ENCODE assay signal across 22 cellular contexts in the genomic region with DNA sequence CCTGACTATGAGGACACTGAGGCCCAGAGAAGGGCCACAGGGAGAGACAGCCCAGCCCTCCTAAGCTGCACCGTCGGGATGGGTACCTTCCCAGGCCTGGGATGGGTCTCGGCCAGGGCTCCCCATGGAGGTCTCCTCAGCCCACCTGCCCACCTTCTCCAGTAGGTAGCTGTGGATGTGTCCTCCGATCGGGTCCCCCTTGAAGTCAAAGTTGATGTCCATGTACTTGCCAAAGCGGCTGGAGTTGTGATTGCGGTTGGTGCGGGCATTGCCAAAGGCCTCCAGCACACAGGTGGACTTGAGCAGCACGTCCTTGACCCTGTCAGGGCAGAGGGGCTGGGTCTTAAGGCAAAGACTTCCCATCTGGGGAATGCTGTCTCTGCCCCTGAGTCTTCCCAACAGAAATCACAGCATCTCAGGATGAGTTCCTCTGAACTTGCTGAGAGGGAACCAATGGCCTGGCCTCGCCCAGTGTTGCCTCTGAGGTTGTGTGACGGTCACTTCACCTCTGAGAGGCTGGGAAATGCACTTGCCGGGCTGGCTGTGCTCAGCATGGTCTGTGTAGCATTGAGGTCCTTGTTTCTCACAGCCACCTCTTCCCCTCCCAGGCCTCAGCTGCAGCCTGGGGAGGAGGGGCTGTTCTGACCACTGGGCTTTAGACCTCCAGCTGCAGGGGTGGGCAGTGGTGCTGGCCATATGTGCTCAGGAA. TPM values are rescaled to one million over a fixed set of nuclear protein-coding genes. Genes with fewer than 3 reads are reported as not detected.
DNase-seq lines count a peak whose midpoint lies in the region; ATAC-seq, FAIRE-seq and TF ChIP-seq lines count a peak whose summit lies in the region.
"Had no signal": no experiment of that assay in that cellular context is flagged by ENCODE, and none has a peak within 500 bp of the region (broad histone marks: within the 10 kb centered on the region; RNA-seq: fewer than 3 reads in every experiment).

No MANE protein-coding gene starts in this region.

- H3K4me2 ChIP-seq in BLaER1, result peak overlapping the region; percentile 98
- H3K4me2 ChIP-seq: PC-9 had no signal

- H3K4me3 ChIP-seq in BLaER1 (no peak overlapping the region), kidney (ENCODE audit: low read length in 2 of 2) (no peak overlapping the region), esophagus muscularis mucosa (no peak overlapping the region)
- H3K4me3 ChIP-seq in CD4-positive, alpha-beta memory T cell (ENCODE audit: low read length in 2 of 2), result no peak overlapping the region
- H3K4me3 ChIP-seq: PC-9, tibial artery had no signal

- peak overlapping the region in 6 of 7 donors; percentile 41 to 98 (median 76) for H3K27ac Mint-ChIP-seq in CD4-positive, alpha-beta memory T cell
- peak overlapping the region; percentile 76 for H3K27ac Mint-ChIP-seq in activated CD4-positive, alpha-beta memory T cell treated with anti-CD3 and anti-CD28 coated beads for 36 hours
- H3K27ac Mint-ChIP-seq: H9 had no signal

- no peak for TF ChIP-seq POLR2A in esophagus muscularis mucosa (IDR thresholded peaks at IDR 0.05; ENCODE audit: low read depth)

- TF ChIP-seq CTCF in kidney (IDR thresholded peaks at IDR 0.05; ENCODE audit: borderline replicate concordance, extremely low read depth, insufficient read depth) (no peak), esophagus muscularis mucosa (IDR thresholded peaks at IDR 0.05) (no peak)

- TF ChIP-seq EP300 in esophagus muscularis mucosa (IDR thresholded peaks at IDR 0.05), result no peak

- peak overlapping the region; percentile 40 for H3K27ac ChIP-seq in BLaER1
- peak overlapping the region; percentile 85 for H3K27ac ChIP-seq in CD4-positive, alpha-beta memory T cell (ENCODE audit: low read depth, low read length)
- no peak overlapping the region for H3K27ac ChIP-seq in kidney (ENCODE audit: low read depth in 2 of 2, low read length in 2 of 2)
- H3K27ac ChIP-seq in esophagus muscularis mucosa (replicated peaks in 1 of 4), result no peak overlapping the region
- H3K27ac ChIP-seq: PC-9, tibial artery had no signal

- ATAC-seq in HG03439 (IDR thresholded peaks at IDR 0.05; ENCODE audit: unreplicated experiment), result no peak
- ATAC-seq: left ventricle myocardium superior had no signal

- no peaks in the 10 kb centered on the region for H4K20me1 ChIP-seq in BLaER1

- H3K9me3 ChIP-seq in BLaER1, result no peaks in the 10 kb centered on the region
- H3K9me3 ChIP-seq in CD4-positive, alpha-beta memory T cell (ENCODE audit: control insufficient read depth in 1 of 2, low read length in 2 of 2), result no peaks in the 10 kb centered on the region
- no peaks in the 10 kb centered on the region for H3K9me3 ChIP-seq in kidney (ENCODE audit: control insufficient read depth in 1 of 2, low read length in 2 of 2)
- no peaks in the 10 kb centered on the region for H3K9me3 ChIP-seq in esophagus muscularis mucosa
- H3K9me3 ChIP-seq: BE2C, tibial artery had no signal

- H3K4me3 Mint-ChIP-seq in CD4-positive, alpha-beta memory T cell, result no peak overlapping the region
- peak overlapping the region; percentile 97 for H3K4me3 Mint-ChIP-seq in activated CD4-positive, alpha-beta memory T cell treated with anti-CD3 and anti-CD28 coated beads for 36 hours
- H3K4me3 Mint-ChIP-seq: H9 had no signal

- no peak for DNase-seq in CD4-positive, alpha-beta memory T cell
- no peak for DNase-seq in activated CD4-positive, alpha-beta memory T cell treated with anti-CD3 and anti-CD28 coated beads for 36 hours
- DNase-seq in kidney, result peak; percentile 61
- DNase-seq in AG08395 (ENCODE audit: low spot score), result no peak
- DNase-seq in esophagus muscularis mucosa (ENCODE audit: extremely low spot score), result no peak
- DNase-seq in cortex of kidney (lab: John Stamatoyannopoulos, UW), result no peak
- DNase-seq: activated gamma-delta T cell treated with Interleukin-2 at 50 U/mL for 16 hours; BE2C; foreskin melanocyte; H9; Karpas-422; left ventricle myocardium superior; NCI-H1105; NCI-H2171 treated with DMSO at 0.1 percent for 48 hours; NCI-H82; PC-9; stimulated activated CD4-positive, alpha-beta T cell treated with anti-CD3 and anti-CD28 coated beads, Interleukin-4, amount 100 ng/mL, for 24 hours; tibial artery had no signal

- H3K27me3 Mint-ChIP-seq in CD4-positive, alpha-beta memory T cell, result no peaks in the 10 kb centered on the region
- no peaks in the 10 kb centered on the region for H3K27me3 Mint-ChIP-seq in activated CD4-positive, alpha-beta memory T cell treated with anti-CD3 and anti-CD28 coated beads for 36 hours

- CTCF ChIA-PET in CD4-positive, alpha-beta memory T cell (lab: Charles Lee; ENCODE audit: partially characterized antibody), result interaction anchor here (1.4 to 10.6 kb wide), 10 partner anchors 11 to 159 kb away, joined by 3 to 239 read pairs (median 24); a partner anchor contains a TSS
- CTCF ChIA-PET in activated CD4-positive, alpha-beta memory T cell treated with anti-CD3 and anti-CD28 coated beads for 36 hours (lab: Charles Lee), result interaction anchor here (2.6 to 5.3 kb wide), 4 partner anchors 27 to 161 kb away, joined by 18 to 112 read pairs (median 26); a partner anchor contains a TSS

- no peaks in the 10 kb centered on the region for H3K9me3 Mint-ChIP-seq in CD4-positive, alpha-beta memory T cell
- H3K9me3 Mint-ChIP-seq in activated CD4-positive, alpha-beta memory T cell treated with anti-CD3 and anti-CD28 coated beads for 36 hours, result no peaks in the 10 kb centered on the region
- H3K9me3 Mint-ChIP-seq: H9 had no signal

- POLR2A ChIA-PET in CD4-positive, alpha-beta memory T cell (lab: Charles Lee; ENCODE audit: partially characterized antibody), result interaction anchor here (0.9 to 21.9 kb wide), 6 partner anchors 11 to 137 kb away, joined by 4 to 551 read pairs (median 12); a partner anchor contains a TSS
- POLR2A ChIA-PET in activated CD4-positive, alpha-beta memory T cell treated with anti-CD3 and anti-CD28 coated beads for 36 hours (lab: Charles Lee), result interaction anchor here (1.4 to 3.5 kb wide), 5 partner anchors 10 to 61 kb away, joined by 3 to 56 read pairs (median 9); no protein-coding TSS in a partner anchor

- no peaks in the 10 kb centered on the region for H3K27me3 ChIP-seq in BLaER1
- H3K27me3 ChIP-seq in CD4-positive, alpha-beta memory T cell (ENCODE audit: insufficient read depth, low read length), result no peaks in the 10 kb centered on the region
- H3K27me3 ChIP-seq in esophagus muscularis mucosa, result no peaks in the 10 kb centered on the region
- H3K27me3 ChIP-seq: BE2C, tibial artery had no signal

- no peak for FAIRE-seq in kidney (lab: Jason Lieb, UNC)
- FAIRE-seq: colon, GM18507 had no signal

- H3K9ac ChIP-seq in BLaER1 (no peak overlapping the region), kidney (ENCODE audit: low read length in 2 of 2) (no peak overlapping the region)

- H3K36me3 ChIP-seq in BLaER1, result peaks cover 67% of the 10 kb centered on the region
- H3K36me3 ChIP-seq in CD4-positive, alpha-beta memory T cell (ENCODE audit: insufficient read depth, low read length), result peaks cover 60% of the 10 kb centered on the region
- no peaks in the 10 kb centered on the region for H3K36me3 ChIP-seq in kidney (ENCODE audit: control insufficient read depth in 1 of 2, insufficient read depth in 2 of 2, low read length in 2 of 2)
- H3K36me3 ChIP-seq in esophagus muscularis mucosa, result peaks cover 0 to 14% (median 4%) of the 10 kb centered on the region in 4 donors

- intact Hi-C loops in CD4-positive, alpha-beta memory T cell (cut with micrococcal nuclease), result no loop called here
- intact Hi-C loops in activated CD4-positive, alpha-beta memory T cell treated with anti-CD3 and anti-CD28 coated beads for 36 hours (cut with micrococcal nuclease), result loop anchor here (5.0 kb wide), 2 partner anchors 343 to 358 kb away; no protein-coding TSS in a partner anchor
- intact Hi-C loops in kidney (cut with DNase I), result no loop called here
- intact Hi-C loops in esophagus muscularis mucosa (cut with DNase I), result no loop called here

- H3K4me1 ChIP-seq in BLaER1, result peaks cover 83% of the 10 kb centered on the region
- peaks cover 64% of the 10 kb centered on the region for H3K4me1 ChIP-seq in CD4-positive, alpha-beta memory T cell (ENCODE audit: insufficient read depth, low read length)
- peaks cover 0 to 5% of the 10 kb centered on the region in 2 donors for H3K4me1 ChIP-seq in kidney (ENCODE audit: control insufficient read depth in 1 of 2, insufficient read depth in 1 of 2, low read depth in 1 of 2, low read length in 2 of 2)
- peaks cover 15 to 37% (median 30%) of the 10 kb centered on the region in 4 donors for H3K4me1 ChIP-seq in esophagus muscularis mucosa
- H3K4me1 ChIP-seq: tibial artery had no signal

- peaks cover 13 to 73% of the 10 kb centered on the region in 2 donors for H3K36me3 Mint-ChIP-seq in CD4-positive, alpha-beta memory T cell
- H3K36me3 Mint-ChIP-seq in activated CD4-positive, alpha-beta memory T cell treated with anti-CD3 and anti-CD28 coated beads for 36 hours, result peaks cover 80% of the 10 kb centered on the region

- 98% methylated on average over 8 of the region's 12 CpGs for WGBS in esophagus muscularis mucosa

- peaks cover 24 to 79% (median 50%) of the 10 kb centered on the region in 4 donors for H3K4me1 Mint-ChIP-seq in CD4-positive, alpha-beta memory T cell
- H3K4me1 Mint-ChIP-seq in activated CD4-positive, alpha-beta memory T cell treated with anti-CD3 and anti-CD28 coated beads for 36 hours (ENCODE audit: low read depth), result peaks cover 47% of the 10 kb centered on the region
- H3K4me1 Mint-ChIP-seq: H9 had no signal

RNA-seq across cellular contexts. Expression of a gene that starts 3.3 kb away (rescaled TPM):
- total RNA-seq in CD4-positive, alpha-beta memory T cell, result 10 to 100 TPM; 92.9 to 94.2 TPM
- polyA plus RNA-seq in CD4-positive, alpha-beta memory T cell, result 100 to 1,000 TPM; 143 to 168 TPM
- 100 to 1,000 TPM; 429 to 436 TPM for total RNA-seq in activated CD4-positive, alpha-beta memory T cell treated with anti-CD3 and anti-CD28 coated beads for 36 hours
- total RNA-seq in kidney (14.3 TPM), esophagus muscularis mucosa (1 to 10 TPM in 3 of 4 donors, under 1 TPM in 1; 0.78 to 6.8 (median 3.1) TPM)
- polyA plus RNA-seq in kidney (ENCODE audit: insufficient read depth, low read depth, low replicate concordance), result 0.60 TPM

RNA-seq across cellular contexts. Expression of a gene that starts 24.5 kb away (rescaled TPM):
- 100 to 1,000 TPM; 192 to 200 TPM for total RNA-seq in CD4-positive, alpha-beta memory T cell
- polyA plus RNA-seq in CD4-positive, alpha-beta memory T cell, result 10 to 100 TPM; 82.1 to 91.9 TPM
- total RNA-seq in activated CD4-positive, alpha-beta memory T cell treated with anti-CD3 and anti-CD28 coated beads for 36 hours, result 10 to 100 TPM; 85.2 to 89.6 TPM
- 35.0 TPM for total RNA-seq in kidney
- 37.8 TPM for polyA plus RNA-seq in kidney (ENCODE audit: insufficient read depth, low read depth, low replicate concordance)
- total RNA-seq in esophagus muscularis mucosa, result 10 to 100 TPM; 40.3 to 61.7 (median 49.4) TPM

Comparison
In these comparisons a context has a peak if more than half of its experiments do, and no peak if none do; other contexts are left out.
1. H3K27ac ChIP-seq: peak in BLaER1 (single experiment) and CD4-positive, alpha-beta memory T cell (single experiment); none in kidney (0 of 2) and esophagus muscularis mucosa (0 of 4).
2. RNA of a gene that starts 3.3 kb away (total RNA-seq): 429 to 436 TPM in activated CD4-positive, alpha-beta memory T cell treated with anti-CD3 and anti-CD28 coated beads for 36 hours; 92.9 to 94.2 TPM in CD4-positive, alpha-beta memory T cell, 14.3 TPM in kidney (single experiment) and 0.78 to 6.8 TPM in esophagus muscularis mucosa; every median in the first group is over 4 times any median in the second.